In genomic region chr2:130846233-130846632, GRCh38 we compare ENCODE assay signal across 18 cellular contexts. TPM values are rescaled to one million over a fixed set of nuclear protein-coding genes. Genes with fewer than 3 reads are reported as not detected.
"Had no signal": no experiment of that assay in that cellular context is flagged by ENCODE, and none has a peak within 500 bp of the region (broad histone marks: within the 10 kb centered on the region; RNA-seq: fewer than 3 reads in every experiment).

No MANE protein-coding gene starts in this region.

- H3K4me1 ChIP-seq: right lobe of liver, vagina had no signal

- H3K27ac ChIP-seq: right lobe of liver, thoracic aorta, vagina had no signal

- FAIRE-seq: keratinocyte had no signal

- H3K4me3 ChIP-seq: right lobe of liver, thoracic aorta, vagina had no signal

- DNase-seq: activated CD4-positive, alpha-beta T cell treated with anti-CD3 and anti-CD28 coated beads, Interleukin-2, amount 10 ng/mL, durations not matched to agents 7 days and 5 days; activated CD4-positive, CD25-positive, alpha-beta regulatory T cell treated with anti-CD3 and anti-CD28 coated beads, Interleukin-2, amount 50 U/mL, for 72 hours; activated CD8-positive, alpha-beta memory T cell treated with anti-CD3 and anti-CD28 coated beads, Interleukin-2, amount 10 ng/mL, durations not matched to agents 7 days and 5 days; activated CD8-positive, alpha-beta T cell treated with anti-CD3 and anti-CD28 coated beads for 36 hours; activated naive CD4-positive, alpha-beta T cell; activated T-cell treated with anti-CD3 and anti-CD28 coated beads, Interleukin-2, amount 50 U/mL, for 48 hours; anterior cingulate cortex; hippocampal formation; naive thymus-derived CD4-positive, alpha-beta T cell; right lobe of liver; stimulated activated CD4-positive, alpha-beta T cell treated with anti-CD3 and anti-CD28 coated beads, Interleukin-4, amount 100 ng/mL, for 1 hour; stimulated activated naive CD8-positive, alpha-beta T cell treated with anti-CD3 and anti-CD28 coated beads, Interleukin-15, Interleukin-2, amounts not matched to agents 100 U/mL and 50 U/mL, for 24 hours; T-helper 17 cell had no signal

- H3K9me3 ChIP-seq: right lobe of liver, thoracic aorta, vagina had no signal

- H3K27me3 ChIP-seq: right lobe of liver, vagina had no signal

- ATAC-seq: activated CD8-positive, alpha-beta memory T cell treated with anti-CD3 and anti-CD28 coated beads, Interleukin-2, amount 10 ng/mL, durations not matched to agents 7 days and 5 days; activated CD8-positive, alpha-beta T cell treated with anti-CD3 and anti-CD28 coated beads for 36 hours; activated naive CD4-positive, alpha-beta T cell treated with anti-CD3 and anti-CD28 coated beads, Interleukin-2, amount 50 U/mL, for 72 hours; naive thymus-derived CD4-positive, alpha-beta T cell; right lobe of liver; stimulated activated naive CD8-positive, alpha-beta T cell treated with anti-CD3 and anti-CD28 coated beads, Interleukin-15, Interleukin-2, amounts not matched to agents 100 U/mL and 50 U/mL, for 24 hours; T-helper 17 cell had no signal

- H3K36me3 ChIP-seq: right lobe of liver, thoracic aorta, vagina had no signal

RNA-seq across cellular contexts. Expression of gene ARHGEF4, which starts 9.5 kb away (rescaled TPM):
- total RNA-seq: endothelial cell of umbilical vein had no signal
- polyA plus RNA-seq: endothelial cell of umbilical vein had no signal
